Comparison of ENCODE assay signal across 18 cellular contexts in genomic region chr6:14524319-14524718, GRCh38.
DNase-seq lines count a peak whose midpoint lies in the region; ATAC-seq, FAIRE-seq and TF ChIP-seq lines count a peak whose summit lies in the region.
"Had no signal": no experiment of that assay in that cellular context is flagged by ENCODE, and none has a peak within 500 bp of the region (broad histone marks: within the 10 kb centered on the region; RNA-seq: fewer than 3 reads in every experiment).

No MANE protein-coding gene starts in this region.

- ATAC-seq in gastroesophageal sphincter: peak; percentile 92
- peak; percentile 13 to 42 (median 30) for ATAC-seq in psoas muscle
- ATAC-seq in HG02759 (IDR thresholded peaks at IDR 0.05; ENCODE audit: unreplicated experiment): no peak
- ATAC-seq in HepG2: no peak
- ATAC-seq: activated CD4-positive, alpha-beta T cell treated with anti-CD3 and anti-CD28 coated beads for 36 hours; GM23338; left colon had no signal

- no peaks in the 10 kb centered on the region for H3K79me2 ChIP-seq in HepG2 (ENCODE audit: insufficient read depth, low read length)
- H3K79me2 ChIP-seq: hepatocyte had no signal

- TF ChIP-seq CTCF in AG09309 (IDR thresholded peaks at IDR 0.05; ENCODE audit: control insufficient read depth, insufficient read depth, low read depth, low read length, missing control alignments): no peak
- no peak for TF ChIP-seq CTCF in gastroesophageal sphincter (IDR thresholded peaks at IDR 0.05)
- no peak for TF ChIP-seq CTCF in psoas muscle (IDR thresholded peaks at IDR 0.05)
- TF ChIP-seq CTCF in GM10266 (IDR thresholded peaks at IDR 0.05; ENCODE audit: control insufficient read depth, insufficient read depth, low read depth, missing control alignments): no peak
- no peak for TF ChIP-seq CTCF in HepG2 (CRISPR knock-in tag; IDR thresholded peaks at IDR 0.05)

- H3K4me1 ChIP-seq in gastroesophageal sphincter: peaks cover 0 to 3% (median 0%) of the 10 kb centered on the region in 3 donors
- no peaks in the 10 kb centered on the region for H3K4me1 ChIP-seq in psoas muscle
- no peaks in the 10 kb centered on the region for H3K4me1 ChIP-seq in HepG2 (ENCODE audit: insufficient read depth, low read length)

- in situ Hi-C loops in SK-MEL-5 (cut with HindIII; ENCODE audit: low pct_unique_long_range_greater_than_20kb, low sequenced_read_pairs) (no loop called here), HepG2 (cut with HindIII; ENCODE audit: extremely low pct_ligation_motif_present, low pct_unique_long_range_greater_than_20kb) (no loop called here)

- no peak overlapping the region for H3K9ac ChIP-seq in HepG2 (ENCODE audit: insufficient read depth, low read depth, low read length)

- no peaks in the 10 kb centered on the region for H4K20me1 ChIP-seq in HepG2 (ENCODE audit: insufficient read depth, low read length)

- no TSS peak for BruUV-seq in HepG2 (replicated peaks; lab: Mats Ljungman, UMichigan)

- POLR2A ChIA-PET in HepG2 (lab: Yijun Ruan, JAX): no interaction called here

- CTCF ChIA-PET in HepG2 (lab: Yijun Ruan, JAX; ENCODE audit: low intra/inter-chr PET ratio, low total read pairs): no interaction called here

- TF ChIP-seq POLR2A in gastroesophageal sphincter (IDR thresholded peaks at IDR 0.05) (no peak), HepG2 (IDR thresholded peaks at IDR 0.05; ENCODE audit: insufficient read depth in 1 of 2, low read depth in 2 of 2, low read length in 2 of 2) (no peak)

- no peak for TF ChIP-seq RAD21 in HepG2 (CRISPR knock-in tag; IDR thresholded peaks at IDR 0.05)

- 40 to 90% methylated on average over 1 to 3 of the region's 3 CpGs for WGBS in gastroesophageal sphincter (ENCODE audit: low coverage in 1 of 2), 2 donors
- 70 to 83% (median 83%) methylated on average over 3 of the region's 3 CpGs for WGBS in psoas muscle, 3 donors
- 14% methylated on average over 3 of the region's 3 CpGs for WGBS in HepG2 (ENCODE audit: low lambda C conversion rate)

- DNase-seq in AG09309 (ENCODE audit: low read depth) (peak; percentile 71), SK-MEL-5 (ENCODE audit: low read depth, low spot score) (peak; percentile 17), psoas muscle (peak in 1 of 2 donors; percentile 33), activated gamma-delta T cell treated with Interleukin-2 at 50 U/mL for 16 hours (no peak), GM10266 (ENCODE audit: extremely low spot score) (no peak), HepG2 (ENCODE audit: low spot score) (no peak)
- DNase-seq: activated CD4-positive, alpha-beta T cell treated with anti-CD3 and anti-CD28 coated beads for 36 hours; activated naive CD8-positive, alpha-beta T cell treated with anti-CD3 and anti-CD28 coated beads for 36 hours; BE2C; left colon; naive B cell; NCI-H774; stimulated activated CD4-positive, alpha-beta T cell treated with anti-CD3 and anti-CD28 coated beads, Interleukin-2, amount 100 ng/mL, for 24 hours had no signal

- no peak overlapping the region for H3K4me3 ChIP-seq in AG09309 (ENCODE audit: control insufficient read depth, low read depth, low read length)
- no peak overlapping the region for H3K4me3 ChIP-seq in gastroesophageal sphincter
- no peak overlapping the region for H3K4me3 ChIP-seq in psoas muscle
- no peak overlapping the region for H3K4me3 ChIP-seq in HepG2 (replicated peaks in 1 of 3; ENCODE audit: insufficient read depth in 1 of 3, low read depth in 2 of 3, low read length in 3 of 3)
- H3K4me3 ChIP-seq: GM23338, hepatocyte, thoracic aorta had no signal

- H3K27me3 ChIP-seq in gastroesophageal sphincter (no peaks in the 10 kb centered on the region), psoas muscle (ENCODE audit: insufficient read depth in 3 of 3, low read length in 2 of 3) (no peaks in the 10 kb centered on the region), HepG2 (ENCODE audit: control insufficient read depth in 1 of 2, insufficient read depth in 2 of 2, low read length in 2 of 2) (no peaks in the 10 kb centered on the region)
- H3K27me3 ChIP-seq: BE2C, hepatocyte had no signal

- intact Hi-C loops in psoas muscle (cut with DNase I): no loop called here
- intact Hi-C loops in HepG2 (cut with micrococcal nuclease; ENCODE audit: unreplicated experiment): no loop called here

- no peak overlapping the region for H3K4me2 ChIP-seq in HepG2 (ENCODE audit: low read depth, low read length)
- H3K4me2 ChIP-seq: GM23338, hepatocyte had no signal

- H3K9me3 ChIP-seq in gastroesophageal sphincter (no peaks in the 10 kb centered on the region), psoas muscle (peaks cover 8% of the 10 kb centered on the region), HepG2 (ENCODE audit: low read length) (no peaks in the 10 kb centered on the region)
- H3K9me3 ChIP-seq: BE2C, thoracic aorta had no signal

- FAIRE-seq in HepG2 (lab: Jason Lieb, UNC): no peak

- no peak overlapping the region for H2AFZ ChIP-seq in HepG2 (ENCODE audit: low read length)
- H2AFZ ChIP-seq: GM23338, hepatocyte had no signal

- no peaks in the 10 kb centered on the region for H3K36me3 ChIP-seq in gastroesophageal sphincter
- H3K36me3 ChIP-seq in psoas muscle (ENCODE audit: insufficient read depth in 1 of 2, low read depth in 1 of 2): no peaks in the 10 kb centered on the region
- no peaks in the 10 kb centered on the region for H3K36me3 ChIP-seq in HepG2 (replicated peaks in 1 of 2; ENCODE audit: control insufficient read depth in 1 of 2, insufficient read depth in 2 of 2, low read length in 2 of 2)
- H3K36me3 ChIP-seq: BE2C, thoracic aorta had no signal

- no peak overlapping the region for H3K27ac ChIP-seq in gastroesophageal sphincter
- H3K27ac ChIP-seq in psoas muscle: no peak overlapping the region
- H3K27ac ChIP-seq in HepG2 (ENCODE audit: extremely low read length, insufficient read depth, low read length): no peak overlapping the region
- H3K27ac ChIP-seq: hepatocyte, thoracic aorta had no signal

- no peak for TF ChIP-seq EP300 in gastroesophageal sphincter (IDR thresholded peaks at IDR 0.05)
- no peak for TF ChIP-seq EP300 in HepG2 (IDR thresholded peaks at IDR 0.05; ENCODE audit: low read depth in 2 of 2, low read length in 2 of 2)
- TF ChIP-seq EP300 in HepG2 (CRISPR knock-in tag; IDR thresholded peaks at IDR 0.05; ENCODE audit: borderline replicate concordance): no peak

TF ChIP-seq in HepG2, 621 proteins besides CTCF, POLR2A, EP300 and RAD21:
- no peak for TF ChIP-seq FOXP1 (IDR thresholded peaks at IDR 0.05)
- no peak for TF ChIP-seq FOXP1 (CRISPR knock-in tag; IDR thresholded peaks at IDR 0.05)
- no peak for TF ChIP-seq ZSCAN25 (CRISPR knock-in tag; IDR thresholded peaks at IDR 0.05)
- TF ChIP-seq MAFG (CRISPR knock-in tag; IDR thresholded peaks at IDR 0.05): no peak
- TF ChIP-seq PREB (CRISPR knock-in tag; IDR thresholded peaks at IDR 0.05): no peak
- TF ChIP-seq PRMT3 (CRISPR knock-in tag; IDR thresholded peaks at IDR 0.05; ENCODE audit: borderline replicate concordance, low read depth): no peak
- no peak for TF ChIP-seq SCMH1 (CRISPR knock-in tag; IDR thresholded peaks at IDR 0.05; ENCODE audit: borderline replicate concordance)
- no peak for TF ChIP-seq ZBTB10 (CRISPR knock-in tag; IDR thresholded peaks at IDR 0.05; ENCODE audit: borderline replicate concordance)
- TF ChIP-seq ZNF737 (CRISPR knock-in tag; IDR thresholded peaks at IDR 0.05; ENCODE audit: borderline replicate concordance): no peak
- no peak for TF ChIP-seq ZNF567 (CRISPR knock-in tag; IDR thresholded peaks at IDR 0.05; ENCODE audit: borderline replicate concordance)
TF ChIP-seq in HepG2: peak in this region for 0.

Comparison
In these comparisons a context has a peak if more than half of its experiments do, and no peak if none do; other contexts are left out.
1. DNase-seq: peak in AG09309 (single experiment) and SK-MEL-5 (single experiment); none in activated gamma-delta T cell treated with Interleukin-2 at 50 U/mL for 16 hours (single experiment), GM10266 (single experiment) and HepG2 (single experiment).
2. ATAC-seq: peak in gastroesophageal sphincter (single experiment) and psoas muscle (4 of 4); none in HG02759 (single experiment) and HepG2 (single experiment).